In genomic region chr6:6218246-6219085, GRCh38 we compare ENCODE assay signal across 19 cellular contexts.
A peak's percentile ranks its signal among the peaks of the same experiment; 100 is the strongest.
DNase-seq lines count a peak whose midpoint lies in the region; ATAC-seq and TF ChIP-seq lines count a peak whose summit lies in the region.
"Had no signal": no experiment of that assay in that cellular context is flagged by ENCODE, and none has a peak within 500 bp of the region (broad histone marks: within the 10 kb centered on the region; RNA-seq: fewer than 3 reads in every experiment).

No MANE protein-coding gene starts in this region.

- no peak overlapping the region for H3K14ac ChIP-seq in neuronal stem cell (ENCODE audit: low read length)

- TF ChIP-seq CTCF in brain microvascular endothelial cell (IDR thresholded peaks at IDR 0.05; ENCODE audit: low read depth, low read length, missing control alignments): no peak

- no peak overlapping the region for H3K9ac ChIP-seq in neuronal stem cell (ENCODE audit: low read depth, low read length, poor library complexity)
- H3K9ac ChIP-seq: BLaER1 treated with 17β-estradiol and CSF1 and Interleukin-3, amounts not matched to agents 10 nM and 100 nM had no signal

- H3K23ac ChIP-seq in neuronal stem cell (ENCODE audit: low read depth, low read length, poor library complexity): no peak overlapping the region

- H3K27ac ChIP-seq in brain microvascular endothelial cell: no peak overlapping the region
- H3K27ac ChIP-seq in neuronal stem cell (replicated peaks; ENCODE audit: low read length): no peak overlapping the region
- H3K27ac ChIP-seq: BLaER1 treated with 17β-estradiol and CSF1 and Interleukin-3, amounts not matched to agents 10 nM and 100 nM; body of pancreas had no signal

- H3K9me3 ChIP-seq in neuronal stem cell (replicated peaks in 1 of 2; ENCODE audit: control insufficient read depth in 2 of 2, insufficient read depth in 1 of 2, low read depth in 1 of 2, low read length in 2 of 2): no peaks in the 10 kb centered on the region
- H3K9me3 ChIP-seq: BLaER1 treated with 17β-estradiol and CSF1 and Interleukin-3, amounts not matched to agents 10 nM and 100 nM; body of pancreas had no signal

- H2BK15ac ChIP-seq in neuronal stem cell (ENCODE audit: low read length): peak overlapping the region; percentile 21

- no peak for ATAC-seq in HG03139 (IDR thresholded peaks at IDR 0.05; ENCODE audit: unreplicated experiment)
- ATAC-seq in HG02840 (IDR thresholded peaks at IDR 0.05; ENCODE audit: low FRiP score, unreplicated experiment): no peak
- ATAC-seq: body of pancreas, Panc1, T-helper 17 cell had no signal

- no peak overlapping the region for H3K18ac ChIP-seq in neuronal stem cell (ENCODE audit: low read length)

- no CpG with 5 or more reads among the region's 11 CpGs for WGBS in neuronal stem cell (ENCODE audit: extremely low coverage in 2 of 2, insufficient read length in 2 of 2, insufficient replicate concordance in 1 of 2), 2 donors

- no peaks in the 10 kb centered on the region for H3K79me1 ChIP-seq in neuronal stem cell (ENCODE audit: low read depth, low read length)

- peaks cover 0 to 3% of the 10 kb centered on the region in 2 donors for H3K4me1 ChIP-seq in neuronal stem cell (ENCODE audit: control insufficient read depth in 2 of 2, insufficient read depth in 1 of 2, low read depth in 1 of 2, low read length in 2 of 2)
- H3K4me1 ChIP-seq: BLaER1 treated with 17β-estradiol and CSF1 and Interleukin-3, amounts not matched to agents 10 nM and 100 nM; body of pancreas had no signal

- H3K36me3 ChIP-seq in brain microvascular endothelial cell (replicated peaks): no peaks in the 10 kb centered on the region
- H3K36me3 ChIP-seq in neuronal stem cell (replicated peaks in 1 of 2; ENCODE audit: control insufficient read depth in 2 of 2, insufficient read depth in 2 of 2, low read length in 2 of 2): no peaks in the 10 kb centered on the region

- no peak overlapping the region for H2BK120ac ChIP-seq in neuronal stem cell (ENCODE audit: low read depth, low read length)

- no peak overlapping the region for H2BK5ac ChIP-seq in neuronal stem cell (ENCODE audit: low read length)

- in situ Hi-C loops in Caki2 (cut with HindIII; ENCODE audit: low pct_unique_long_range_greater_than_20kb, low sequenced_read_pairs) (no loop called here), brain microvascular endothelial cell (cut with HindIII; ENCODE audit: low pct_ligation_motif_present, low sequenced_read_pairs) (no loop called here)

- H2AK5ac ChIP-seq in neuronal stem cell (ENCODE audit: low read depth, low read length): peak overlapping the region; percentile 40

- peak; percentile 56 for DNase-seq in Caki2 (ENCODE audit: low read depth)
- peak; percentile 61 for DNase-seq in HT1080 (ENCODE audit: low read depth)
- DNase-seq in brain microvascular endothelial cell: peak; percentile 2
- DNase-seq in neuronal stem cell (ENCODE audit: low spot score): no peak
- DNase-seq in activated naive CD4-positive, alpha-beta T cell treated with anti-CD3 and anti-CD28 coated beads, Interleukin-2, amount 50 U/mL, for 16 hours: no peak
- DNase-seq in DMS 273 (lab: John Stamatoyannopoulos, UW; ENCODE audit: unreplicated experiment): no peak
- DNase-seq: activated CD4-positive, alpha-beta T cell treated with anti-CD3 and anti-CD28 coated beads, Interleukin-2, amount 10 ng/mL, durations not matched to agents 24 days and 14 days; body of pancreas; effector CD4-positive, alpha-beta T cell; foreskin melanocyte; NCI-H1417; NCI-H446; stimulated activated CD4-positive, alpha-beta T cell treated with anti-CD3 and anti-CD28 coated beads, Interleukin-2, amount 100 ng/mL, for 48 hours; stimulated activated naive CD4-positive, alpha-beta T cell; T-helper 17 cell had no signal

- no peak overlapping the region for H3K4me2 ChIP-seq in neuronal stem cell (ENCODE audit: insufficient read depth, low read length, poor library complexity, severe bottlenecking)
- H3K4me2 ChIP-seq: BLaER1 treated with 17β-estradiol and CSF1 and Interleukin-3, amounts not matched to agents 10 nM and 100 nM had no signal

- H3K27me3 ChIP-seq in brain microvascular endothelial cell (replicated peaks): no peaks in the 10 kb centered on the region
- H3K27me3 ChIP-seq in neuronal stem cell (ENCODE audit: control insufficient read depth in 3 of 3, insufficient read depth in 3 of 3, low read depth in 1 of 3, low read length in 3 of 3): no peaks in the 10 kb centered on the region
- H3K27me3 ChIP-seq: BLaER1 treated with 17β-estradiol and CSF1 and Interleukin-3, amounts not matched to agents 10 nM and 100 nM; body of pancreas had no signal

- H2AFZ ChIP-seq in neuronal stem cell (ENCODE audit: low read length): no peak overlapping the region

- H3K4ac ChIP-seq in neuronal stem cell (ENCODE audit: low read length): no peak overlapping the region

- H3K4me3 ChIP-seq in brain microvascular endothelial cell (ENCODE audit: low read depth, low read length) (no peak overlapping the region), neuronal stem cell (ENCODE audit: low read length in 2 of 2) (no peak overlapping the region)
- H3K4me3 ChIP-seq: BLaER1 treated with 17β-estradiol and CSF1 and Interleukin-3, amounts not matched to agents 10 nM and 100 nM; body of pancreas had no signal

- H2BK12ac ChIP-seq in neuronal stem cell (ENCODE audit: low read length): no peak overlapping the region

- no peak overlapping the region for H4K91ac ChIP-seq in neuronal stem cell (ENCODE audit: low read depth, low read length, poor library complexity)

- H4K8ac ChIP-seq in neuronal stem cell (ENCODE audit: low read depth, low read length): peak overlapping the region; percentile 84

Comparison
In these comparisons a context has a peak if more than half of its experiments do, and no peak if none do; other contexts are left out.
1. DNase-seq: peak in Caki2 (single experiment), HT1080 (single experiment) and brain microvascular endothelial cell (single experiment); none in neuronal stem cell (single experiment), activated naive CD4-positive, alpha-beta T cell treated with anti-CD3 and anti-CD28 coated beads, Interleukin-2, amount 50 U/mL, for 16 hours (single experiment) and DMS 273 (single experiment).